ENCODE assay signal across 8 cellular contexts in the genomic region with DNA sequence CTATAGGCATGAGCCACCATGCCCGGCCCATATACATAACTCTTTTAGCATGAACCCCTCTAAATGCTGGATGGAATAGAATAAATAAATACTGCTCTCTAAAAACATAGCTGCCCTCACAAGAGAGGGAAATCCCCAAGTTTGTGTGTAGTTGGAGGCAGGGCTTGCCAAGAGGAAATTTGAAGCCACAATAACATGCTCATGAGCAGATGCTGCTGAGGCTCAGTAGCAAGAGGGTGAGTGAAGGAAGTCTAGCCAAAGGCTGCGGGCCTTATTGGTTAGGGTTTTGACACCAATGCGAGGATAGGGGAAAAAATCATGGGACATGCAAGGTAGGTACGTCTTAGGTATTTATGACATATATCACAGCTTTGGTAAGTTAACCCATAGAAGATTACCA. TPM values are rescaled to one million over a fixed set of nuclear protein-coding genes. Genes with fewer than 3 reads are reported as not detected.
A peak's percentile ranks its signal among the peaks of the same experiment; 100 is the strongest.
DNase-seq lines count a peak whose midpoint lies in the region; ATAC-seq and TF ChIP-seq lines count a peak whose summit lies in the region.

No MANE protein-coding gene starts in this region.

- CTCF ChIA-PET in activated CD4-positive, alpha-beta memory T cell treated with anti-CD3 and anti-CD28 coated beads for 36 hours (lab: Charles Lee), result interaction anchor here (0.9 to 2.8 kb wide), 2 partner anchors 14 to 17 kb away, joined by 3 to 14 read pairs; partner anchors contain the start of gene TPK1

- H3K27ac Mint-ChIP-seq in activated CD4-positive, alpha-beta memory T cell treated with anti-CD3 and anti-CD28 coated beads for 36 hours, result peak overlapping the region; percentile 90
- H3K27ac Mint-ChIP-seq in naive B cell, result peak overlapping the region; percentile 90 to 95 (median 93)

- no peaks in the 10 kb centered on the region for H3K4me1 ChIP-seq in prostate gland (replicated peaks)

- POLR2A ChIA-PET in activated CD4-positive, alpha-beta memory T cell treated with anti-CD3 and anti-CD28 coated beads for 36 hours (lab: Charles Lee), result interaction anchor here (1.1 to 7.2 kb wide), 2 partner anchors 8 to 16 kb away, joined by 4 to 99 read pairs; partner anchors contain the start of gene TPK1

- TF ChIP-seq POLR2A in prostate gland (IDR thresholded peaks at IDR 0.05), result no peak

- H3K4me1 Mint-ChIP-seq in activated CD4-positive, alpha-beta memory T cell treated with anti-CD3 and anti-CD28 coated beads for 36 hours (ENCODE audit: low read depth), result peaks cover 68% of the 10 kb centered on the region
- peaks cover 25 to 72% (median 56%) of the 10 kb centered on the region in 3 donors for H3K4me1 Mint-ChIP-seq in naive B cell

- H3K4me3 Mint-ChIP-seq in activated CD4-positive, alpha-beta memory T cell treated with anti-CD3 and anti-CD28 coated beads for 36 hours, result no peak overlapping the region
- H3K4me3 Mint-ChIP-seq in naive B cell, result peak overlapping the region; percentile 0 to 90 (median 63)

- H3K27me3 Mint-ChIP-seq in activated CD4-positive, alpha-beta memory T cell treated with anti-CD3 and anti-CD28 coated beads for 36 hours, result no peaks in the 10 kb centered on the region
- H3K27me3 Mint-ChIP-seq in naive B cell, result no peaks in the 10 kb centered on the region

- H3K36me3 Mint-ChIP-seq in activated CD4-positive, alpha-beta memory T cell treated with anti-CD3 and anti-CD28 coated beads for 36 hours, result peaks cover 6% of the 10 kb centered on the region
- no peaks in the 10 kb centered on the region for H3K36me3 Mint-ChIP-seq in naive B cell

- no peak for TF ChIP-seq CTCF in prostate gland (IDR thresholded peaks at IDR 0.05)

- H3K27me3 ChIP-seq in H7 (ENCODE audit: control insufficient read depth, insufficient read depth, low read length), result no peaks in the 10 kb centered on the region
- H3K27me3 ChIP-seq in prostate gland (replicated peaks; ENCODE audit: insufficient read depth), result no peaks in the 10 kb centered on the region

- H3K27ac ChIP-seq in prostate gland, result no peak overlapping the region

- H3K36me3 ChIP-seq in H7 (replicated peaks; ENCODE audit: control insufficient read depth, insufficient read depth, low read length), result no peaks in the 10 kb centered on the region
- H3K36me3 ChIP-seq in prostate gland, result no peaks in the 10 kb centered on the region

- no peak overlapping the region for H3K4me3 ChIP-seq in H7 (ENCODE audit: insufficient read depth, low read depth, low read length)
- H3K4me3 ChIP-seq in prostate gland, result no peak overlapping the region

- no peaks in the 10 kb centered on the region for H3K9me3 Mint-ChIP-seq in activated CD4-positive, alpha-beta memory T cell treated with anti-CD3 and anti-CD28 coated beads for 36 hours
- peaks cover 0 to 4% (median 0%) of the 10 kb centered on the region in 7 donors for H3K9me3 Mint-ChIP-seq in naive B cell

- intact Hi-C loops in activated CD4-positive, alpha-beta memory T cell treated with anti-CD3 and anti-CD28 coated beads for 36 hours (cut with micrococcal nuclease), result no loop called here
- intact Hi-C loops in prostate gland (cut with DNase I), result no loop called here

- 60% methylated on average over 4 of the region's 4 CpGs for WGBS in prostate gland

- peak; percentile 78 for ATAC-seq in GM18909 (IDR thresholded peaks at IDR 0.05; ENCODE audit: poor library complexity, unreplicated experiment)
- peak; percentile 74 for ATAC-seq in HG02943 (IDR thresholded peaks at IDR 0.05; ENCODE audit: low read depth, unreplicated experiment)
- ATAC-seq in naive B cell (ENCODE audit: low read depth in 2 of 2), result peak; percentile 99 to 100

- H3K9me3 ChIP-seq in prostate gland, result no peaks in the 10 kb centered on the region

- peak; percentile 66 for DNase-seq in activated CD4-positive, alpha-beta memory T cell treated with anti-CD3 and anti-CD28 coated beads for 36 hours
- DNase-seq in naive B cell (peak; percentile 66), NCI-H2196 (lab: John Stamatoyannopoulos, UW; ENCODE audit: unreplicated experiment) (no peak), H7 (no peak), prostate gland (ENCODE audit: low spot score) (no peak), pons (ENCODE audit: low spot score) (no peak)

RNA-seq across cellular contexts. Expression of gene TPK1, which starts 17.3 kb away (rescaled TPM):
- total RNA-seq in activated CD4-positive, alpha-beta memory T cell treated with anti-CD3 and anti-CD28 coated beads for 36 hours, result 10 to 100 TPM; 19.1 to 26.0 TPM
- polyA plus RNA-seq in naive B cell (ENCODE audit: low read depth in 6 of 6), result 10 to 100 TPM; 29.0 to 43.8 (median 38.3) TPM
- total RNA-seq in H7 (2014; rRNA removed; shearing (Covaris generic)), result 6.2 and 6.6 TPM in 2 replicates
- total RNA-seq in prostate gland, result 1 to 10 TPM; 4.5 to 5.1 TPM

Comparison
In these comparisons a context has a peak if more than half of its experiments do, and no peak if none do; other contexts are left out.
1. DNase-seq: peak in activated CD4-positive, alpha-beta memory T cell treated with anti-CD3 and anti-CD28 coated beads for 36 hours (single experiment) and naive B cell (single experiment); none in NCI-H2196 (single experiment), H7 (single experiment), prostate gland (single experiment) and pons (single experiment).
2. Peak in every context shown above with its lines, with median percentiles within 50 percentile points of each other: ATAC-seq.